In the genomic region with DNA sequence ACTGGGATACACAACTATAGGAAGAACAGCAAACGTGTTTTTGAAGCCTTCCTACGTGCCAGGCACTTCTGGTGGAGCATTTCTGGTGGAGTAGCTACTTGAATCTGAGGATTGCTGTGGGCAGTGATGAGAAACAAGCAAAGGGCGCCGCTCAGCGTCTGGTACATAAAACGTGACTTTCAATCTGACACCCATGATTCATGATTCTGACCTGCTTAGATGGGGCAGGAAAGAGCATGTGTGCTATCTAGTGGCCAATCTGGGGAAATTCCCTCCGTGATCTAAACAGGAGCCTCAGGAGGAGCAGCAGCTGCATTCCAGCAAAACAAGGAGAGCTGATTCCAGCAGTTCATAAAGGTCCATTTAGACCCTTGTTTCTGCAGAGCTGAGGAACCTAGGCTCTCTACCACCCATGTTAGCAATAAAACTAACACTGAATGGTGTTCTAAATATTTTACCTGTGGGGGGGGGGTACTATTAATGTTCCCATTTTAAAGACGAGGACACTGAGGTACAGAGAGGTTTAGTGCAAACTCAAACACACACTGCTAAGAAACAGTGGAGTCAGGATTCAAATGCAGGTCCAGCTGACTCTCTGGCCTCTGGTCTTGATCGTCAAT, we compare ENCODE assay signal across 8 cellular contexts. TPM values are rescaled to one million over a fixed set of nuclear protein-coding genes. Genes with fewer than 3 reads are reported as not detected.
DNase-seq lines count a peak whose midpoint lies in the region; ATAC-seq and TF ChIP-seq lines count a peak whose summit lies in the region.

No MANE protein-coding gene starts in this region.

- H3K4me3 ChIP-seq in hepatocyte = no peak overlapping the region

- H3K4me1 Mint-ChIP-seq in activated T-helper 2 cell treated with anti-CD3 and anti-CD28 coated beads, Interferon-gamma antibody, Interleukin-2, Interleukin-4, amounts not matched to agents 10 μg/mL and 5 μg/mL and 100 μg/mL, durations not matched to agents 14 hours and 24 hours and 36 hours (ENCODE audit: low read depth) = peaks cover 5% of the 10 kb centered on the region
- no peaks in the 10 kb centered on the region for H3K4me1 Mint-ChIP-seq in stimulated activated memory B cell treated with anti-CD40 and anti-IgM and Interleukin-4, amounts not matched to agents 10 μg/mL and 1 μg/mL and 100 μg/mL, for 72 hours

- intact Hi-C loops in activated T-helper 2 cell treated with anti-CD3 and anti-CD28 coated beads, Interferon-gamma antibody, Interleukin-2, Interleukin-4, amounts not matched to agents 10 μg/mL and 5 μg/mL and 100 μg/mL, durations not matched to agents 14 hours and 24 hours and 36 hours (cut with micrococcal nuclease) = no loop called here

- WGBS in hepatocyte (ENCODE audit: low lambda C conversion rate, missing lambda C conversion rate) = 30% methylated on average over 9 of the region's 9 CpGs

- H3K27ac ChIP-seq in hepatocyte = no peak overlapping the region

- no peaks in the 10 kb centered on the region for H3K9me3 Mint-ChIP-seq in activated T-helper 2 cell treated with anti-CD3 and anti-CD28 coated beads, Interferon-gamma antibody, Interleukin-2, Interleukin-4, amounts not matched to agents 10 μg/mL and 5 μg/mL and 100 μg/mL, durations not matched to agents 14 hours and 24 hours and 36 hours
- no peaks in the 10 kb centered on the region for H3K9me3 Mint-ChIP-seq in stimulated activated memory B cell treated with anti-CD40 and anti-IgM and Interleukin-4, amounts not matched to agents 10 μg/mL and 1 μg/mL and 100 μg/mL, for 72 hours

- no peaks in the 10 kb centered on the region for H3K9me3 ChIP-seq in hepatocyte (ENCODE audit: low read depth)

- peaks cover 6% of the 10 kb centered on the region for H3K27me3 Mint-ChIP-seq in activated T-helper 2 cell treated with anti-CD3 and anti-CD28 coated beads, Interferon-gamma antibody, Interleukin-2, Interleukin-4, amounts not matched to agents 10 μg/mL and 5 μg/mL and 100 μg/mL, durations not matched to agents 14 hours and 24 hours and 36 hours (ENCODE audit: low read depth)
- H3K27me3 Mint-ChIP-seq in stimulated activated memory B cell treated with anti-CD40 and anti-IgM and Interleukin-4, amounts not matched to agents 10 μg/mL and 1 μg/mL and 100 μg/mL, for 72 hours = peaks cover 24% of the 10 kb centered on the region

- no peak overlapping the region for H2AFZ ChIP-seq in hepatocyte

- no peaks in the 10 kb centered on the region for H3K9me2 ChIP-seq in hepatocyte (replicated peaks; ENCODE audit: insufficient read depth)

- DNase-seq in Ammon's horn (ENCODE audit: low spot score) = peak; percentile 85
- peak; percentile 25 for DNase-seq in NCI-H446 treated with DMSO at 0.1 percent for 48 hours (lab: John Stamatoyannopoulos, UW)
- peak; percentile 8 for DNase-seq in activated T-helper 2 cell treated with anti-CD3 and anti-CD28 coated beads, Interferon-gamma antibody, Interleukin-2, Interleukin-4, amounts not matched to agents 10 μg/mL and 5 μg/mL and 100 μg/mL, durations not matched to agents 14 hours and 24 hours and 36 hours (ENCODE audit: low spot score)
- DNase-seq in hepatocyte (ENCODE audit: low spot score) = peak; percentile 82
- no peak for DNase-seq in activated naive CD4-positive, alpha-beta T cell treated with anti-CD3 and anti-CD28 coated beads, Interleukin-2, amount 50 U/mL, for 16 hours

- no peaks in the 10 kb centered on the region for H3K79me2 ChIP-seq in hepatocyte

- no peaks in the 10 kb centered on the region for H3K36me3 ChIP-seq in hepatocyte (replicated peaks; ENCODE audit: insufficient read depth, low read depth)

- ATAC-seq in GM18520 (IDR thresholded peaks at IDR 0.05; ENCODE audit: unreplicated experiment) = peak; percentile 61
- ATAC-seq in HG03442 (IDR thresholded peaks at IDR 0.05; ENCODE audit: unreplicated experiment) = peak; percentile 79
- ATAC-seq in stimulated activated memory B cell treated with anti-CD40 and anti-IgM and Interleukin-4, amounts not matched to agents 10 μg/mL and 1 μg/mL and 100 μg/mL, for 72 hours = peak; percentile 63

- H3K4me3 Mint-ChIP-seq in activated T-helper 2 cell treated with anti-CD3 and anti-CD28 coated beads, Interferon-gamma antibody, Interleukin-2, Interleukin-4, amounts not matched to agents 10 μg/mL and 5 μg/mL and 100 μg/mL, durations not matched to agents 14 hours and 24 hours and 36 hours (ENCODE audit: low read depth) = no peak overlapping the region
- no peak overlapping the region for H3K4me3 Mint-ChIP-seq in stimulated activated memory B cell treated with anti-CD40 and anti-IgM and Interleukin-4, amounts not matched to agents 10 μg/mL and 1 μg/mL and 100 μg/mL, for 72 hours

- no peaks in the 10 kb centered on the region for H3K36me3 Mint-ChIP-seq in activated T-helper 2 cell treated with anti-CD3 and anti-CD28 coated beads, Interferon-gamma antibody, Interleukin-2, Interleukin-4, amounts not matched to agents 10 μg/mL and 5 μg/mL and 100 μg/mL, durations not matched to agents 14 hours and 24 hours and 36 hours (ENCODE audit: low read depth)
- no peaks in the 10 kb centered on the region for H3K36me3 Mint-ChIP-seq in stimulated activated memory B cell treated with anti-CD40 and anti-IgM and Interleukin-4, amounts not matched to agents 10 μg/mL and 1 μg/mL and 100 μg/mL, for 72 hours

- TF ChIP-seq CTCF in hepatocyte (IDR thresholded peaks at IDR 0.05; ENCODE audit: poor library complexity) = peak; percentile 63

- H3K4me2 ChIP-seq in hepatocyte = peak overlapping the region; percentile 48

- H3K27me3 ChIP-seq in hepatocyte = no peaks in the 10 kb centered on the region

- no peak overlapping the region for H3K27ac Mint-ChIP-seq in activated T-helper 2 cell treated with anti-CD3 and anti-CD28 coated beads, Interferon-gamma antibody, Interleukin-2, Interleukin-4, amounts not matched to agents 10 μg/mL and 5 μg/mL and 100 μg/mL, durations not matched to agents 14 hours and 24 hours and 36 hours
- no peak overlapping the region for H3K27ac Mint-ChIP-seq in stimulated activated memory B cell treated with anti-CD40 and anti-IgM and Interleukin-4, amounts not matched to agents 10 μg/mL and 1 μg/mL and 100 μg/mL, for 72 hours

- H4K20me1 ChIP-seq in hepatocyte (ENCODE audit: insufficient read depth, poor library complexity, severe bottlenecking) = no peaks in the 10 kb centered on the region

- H3K4me1 ChIP-seq in hepatocyte (ENCODE audit: insufficient read depth) = no peaks in the 10 kb centered on the region

RNA-seq across cellular contexts. Expression of gene PAH, which starts 37.8 kb away (rescaled TPM):
- not detected in 2 replicates for total RNA-seq in activated T-helper 2 cell treated with anti-CD3 and anti-CD28 coated beads, Interferon-gamma antibody, Interleukin-2, Interleukin-4, amounts not matched to agents 10 μg/mL and 5 μg/mL and 100 μg/mL, durations not matched to agents 14 hours and 24 hours and 36 hours
- 203 and 206 TPM in 2 replicates for total RNA-seq in hepatocyte
- polyA plus RNA-seq in hepatocyte = 58.2 and 76.1 TPM in 2 replicates

Comparison
In these comparisons a context has a peak if more than half of its experiments do, and no peak if none do; other contexts are left out.
1. RNA of gene PAH, which starts 37.8 kb away (total RNA-seq): 203 to 206 TPM in hepatocyte; not detected in activated T-helper 2 cell treated with anti-CD3 and anti-CD28 coated beads, Interferon-gamma antibody, Interleukin-2, Interleukin-4, amounts not matched to agents 10 μg/mL and 5 μg/mL and 100 μg/mL, durations not matched to agents 14 hours and 24 hours and 36 hours; every median in the first group is over 100 times any median in the second.
2. Peak in every context shown above with its lines, with median percentiles within 50 percentile points of each other: ATAC-seq.